ENCODE assay signal across 2 cellular contexts in genomic region chr19:35811317-35812219, GRCh38.
TF ChIP-seq lines count a peak whose summit lies in the region.

No MANE protein-coding gene starts in this region.

TF ChIP-seq in A549, 52 proteins besides CTCF, POLR2A, EP300 and RAD21:
- no peak for TF ChIP-seq GATA3 (IDR thresholded peaks at IDR 0.05; ENCODE audit: borderline replicate concordance)
- TF ChIP-seq CHD4 (IDR thresholded peaks at IDR 0.05; ENCODE audit: borderline replicate concordance) = no peak
- TF ChIP-seq SREBF2 (IDR thresholded peaks at IDR 0.05) = no peak
- TF ChIP-seq REST (IDR thresholded peaks at IDR 0.05) = no peak
- no peak for TF ChIP-seq ELK1 (IDR thresholded peaks at IDR 0.05; ENCODE audit: low read depth, low read length)
- TF ChIP-seq BHLHE40 (IDR thresholded peaks at IDR 0.05; ENCODE audit: low read depth, low read length) = no peak
- no peak for TF ChIP-seq HOXA7 (CRISPR knock-in tag; IDR thresholded peaks at IDR 0.05)
- no peak for TF ChIP-seq HEYL (CRISPR knock-in tag; IDR thresholded peaks at IDR 0.05)
- no peak for TF ChIP-seq TP53 (CRISPR knock-in tag; IDR thresholded peaks at IDR 0.05)
- no peak for TF ChIP-seq HDAC2 (IDR thresholded peaks at IDR 0.05)
- no peak for TF ChIP-seq TFCP2L1 (CRISPR knock-in tag; IDR thresholded peaks at IDR 0.05)

TF ChIP-seq in K562, 482 proteins besides CTCF, POLR2A, EP300 and RAD21:
- TF ChIP-seq THRA (IDR thresholded peaks at IDR 0.05) = no peak
- peak; percentile 3; the same call in 1 of the 2 replicates for TF ChIP-seq TFAP4 (CRISPR knock-in tag; IDR thresholded peaks at IDR 0.05; ENCODE audit: borderline replicate concordance)
- TF ChIP-seq ZNF512 (tag; IDR thresholded peaks at IDR 0.05) = peak; percentile 83
